31 cellular contexts compared by ENCODE assay signal in the genomic region with DNA sequence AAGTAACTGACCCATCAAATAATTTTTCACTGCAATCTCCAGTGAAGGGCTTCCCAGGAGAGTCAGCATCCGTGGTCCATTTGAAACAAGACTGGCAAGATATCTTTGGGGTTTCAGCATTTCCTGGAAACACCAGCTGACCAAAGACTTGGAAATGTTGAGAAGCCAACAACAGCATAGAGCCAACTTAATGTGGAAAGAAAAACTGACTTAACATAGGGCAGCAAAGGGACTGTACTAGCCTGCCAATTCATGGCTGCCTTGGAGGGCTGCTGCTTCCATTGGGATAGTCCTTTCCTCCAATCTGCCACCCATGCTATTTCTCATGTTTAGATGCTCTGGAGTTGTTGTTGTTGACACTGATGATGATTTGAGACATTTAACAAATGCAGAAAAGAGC.
"Had no signal": no experiment of that assay in that cellular context is flagged by ENCODE, and none has a peak within 500 bp of the region (broad histone marks: within the 10 kb centered on the region; RNA-seq: fewer than 3 reads in every experiment).

No MANE protein-coding gene starts in this region.

- H3K36me3 Mint-ChIP-seq: naive B cell; naive thymus-derived CD8-positive, alpha-beta T cell; natural killer cell treated with Interleukin-12 subunit alpha and Interleukin-12 subunit beta and Interleukin-15 and Interleukin-18, amount 100 ng/mL, for 72 hours; stimulated activated memory B cell treated with anti-CD40 and anti-IgM and Interleukin-4, amounts not matched to agents 10 μg/mL and 1 μg/mL and 100 μg/mL, for 72 hours; type B pancreatic cell had no signal

- H3K4me1 Mint-ChIP-seq: naive B cell; naive thymus-derived CD8-positive, alpha-beta T cell; neural crest cell; stimulated activated memory B cell treated with anti-CD40 and anti-IgM and Interleukin-4, amounts not matched to agents 10 μg/mL and 1 μg/mL and 100 μg/mL, for 72 hours; stimulated activated naive CD8-positive, alpha-beta T cell treated with anti-CD3 and anti-CD28 coated beads, Interleukin-15, amount 100 ng/mL, for 72 hours had no signal

- H3K9me3 ChIP-seq: ovary, psoas muscle, right lobe of liver, spleen, thoracic aorta, thyroid gland, tibial nerve, upper lobe of right lung, uterus had no signal

- H2AFZ ChIP-seq: parathyroid adenoma had no signal

- H3K4me3 Mint-ChIP-seq: naive B cell; naive thymus-derived CD8-positive, alpha-beta T cell; natural killer cell treated with Interleukin-12 subunit alpha and Interleukin-12 subunit beta and Interleukin-15 and Interleukin-18, amount 100 ng/mL, for 72 hours; nephron progenitor cell; neural crest cell; stimulated activated memory B cell treated with anti-CD40 and anti-IgM and Interleukin-4, amounts not matched to agents 10 μg/mL and 1 μg/mL and 100 μg/mL, for 72 hours; stimulated activated naive CD8-positive, alpha-beta T cell treated with anti-CD3 and anti-CD28 coated beads, Interleukin-15, amount 100 ng/mL, for 72 hours; type B pancreatic cell had no signal

- H3K27ac ChIP-seq: ovary, parathyroid adenoma, psoas muscle, right lobe of liver, skin epidermis, spleen, thoracic aorta, thyroid gland, tibial nerve, upper lobe of right lung, uterus had no signal

- H3K36me3 ChIP-seq: ovary, right lobe of liver, spleen, thoracic aorta, thyroid gland, tibial nerve, upper lobe of right lung, uterus had no signal

- H3K79me2 ChIP-seq: parathyroid adenoma had no signal

- H3K27me3 ChIP-seq: ovary, right lobe of liver, spleen, thyroid gland, tibial nerve, upper lobe of right lung, uterus had no signal

- H3K9ac ChIP-seq: parathyroid adenoma had no signal

- DNase-seq: naive B cell; naive thymus-derived CD8-positive, alpha-beta T cell; nephron progenitor cell; occipital lobe; ovary; posterior cingulate gyrus; psoas muscle; right cardiac atrium; right lobe of liver; spleen; stimulated activated CD4-positive, alpha-beta T cell treated with anti-CD3 and anti-CD28 coated beads, Interleukin-12 subunit alpha, Interleukin-12 subunit beta, amount 100 ng/mL, for 4 hours; stimulated activated CD4-positive, alpha-beta T cell treated with anti-CD3 and anti-CD28 coated beads, Interleukin-1b, Interleukin-23, amount 100 ng/mL, for 48 hours; stimulated activated CD4-positive, alpha-beta T cell treated with anti-CD3 and anti-CD28 coated beads, Interleukin-4, amount 100 ng/mL, for 1 hour; stimulated activated CD4-positive, alpha-beta T cell treated with anti-CD3 and anti-CD28 coated beads, Interleukin-4, amount 100 ng/mL, for 4 hours; stimulated activated CD8-positive, alpha-beta memory T cell treated with anti-CD3 and anti-CD28 coated beads, Interleukin-4, amount 100 ng/mL, for 48 hours; stimulated activated naive CD4-positive, alpha-beta T cell; stimulated activated naive CD8-positive, alpha-beta T cell treated with anti-CD3 and anti-CD28 coated beads, Interleukin-15, amount 100 ng/mL, for 72 hours; stimulated activated naive CD8-positive, alpha-beta T cell treated with anti-CD3 and anti-CD28 coated beads, Interleukin-15, Interleukin-2, amounts not matched to agents 100 U/mL and 50 U/mL, for 24 hours; thyroid gland; upper lobe of right lung; uterus had no signal

- H3K27ac Mint-ChIP-seq: naive B cell; naive thymus-derived CD8-positive, alpha-beta T cell; natural killer cell treated with Interleukin-12 subunit alpha and Interleukin-12 subunit beta and Interleukin-15 and Interleukin-18, amount 100 ng/mL, for 72 hours; nephron progenitor cell; progenitor cell of endocrine pancreas; stimulated activated memory B cell treated with anti-CD40 and anti-IgM and Interleukin-4, amounts not matched to agents 10 μg/mL and 1 μg/mL and 100 μg/mL, for 72 hours; stimulated activated naive CD8-positive, alpha-beta T cell treated with anti-CD3 and anti-CD28 coated beads, Interleukin-15, amount 100 ng/mL, for 72 hours; type B pancreatic cell had no signal

- H3K9me3 Mint-ChIP-seq: natural killer cell treated with Interleukin-12 subunit alpha and Interleukin-12 subunit beta and Interleukin-15 and Interleukin-18, amount 100 ng/mL, for 72 hours; neural crest cell; stimulated activated memory B cell treated with anti-CD40 and anti-IgM and Interleukin-4, amounts not matched to agents 10 μg/mL and 1 μg/mL and 100 μg/mL, for 72 hours; stimulated activated naive CD8-positive, alpha-beta T cell treated with anti-CD3 and anti-CD28 coated beads, Interleukin-15, amount 100 ng/mL, for 72 hours; type B pancreatic cell had no signal

- H3K4me3 ChIP-seq: ovary, psoas muscle, right lobe of liver, skin epidermis, smooth muscle cell, spleen, thoracic aorta, thyroid gland, tibial nerve, upper lobe of right lung, uterus had no signal

- H3K4me1 ChIP-seq: parathyroid adenoma, psoas muscle, right lobe of liver, spleen, thyroid gland, tibial nerve, upper lobe of right lung, uterus had no signal

- H3K4me2 ChIP-seq: smooth muscle cell had no signal
